ENCODE assay signal across 1 cellular context in genomic region chr2:236706803-236707202, GRCh38.
A peak's percentile ranks its signal among the peaks of the same experiment; 100 is the strongest.
TF ChIP-seq lines count a peak whose summit lies in the region.

No MANE protein-coding gene starts in this region.

TF ChIP-seq in HepG2, 621 proteins besides CTCF, POLR2A, EP300 and RAD21 (continued from another document):
- TF ChIP-seq RAD51 (IDR thresholded peaks at IDR 0.05; ENCODE audit: borderline replicate concordance) = 0 out of 2 replicates have a peak, but pooled peaks have one; percentile 25
- no peak for TF ChIP-seq ZNF761 (CRISPR knock-in tag; conservative IDR thresholded peaks at IDR 0.05)
